ENCODE assay signal across 8 cellular contexts in genomic region chr21:33641339-33642026, GRCh38. TPM values are rescaled to one million over a fixed set of nuclear protein-coding genes. Genes with fewer than 3 reads are reported as not detected.
A peak's percentile ranks its signal among the peaks of the same experiment; 100 is the strongest.
DNase-seq lines count a peak whose midpoint lies in the region; ATAC-seq and TF ChIP-seq lines count a peak whose summit lies in the region.

CRYZL1 (minus strand) TSS chr21:33641741; CDS start chr21:33631551, 10,190 bp downstream.

- no peak for TF ChIP-seq RAD21 in SK-N-SH (IDR thresholded peaks at IDR 0.05; ENCODE audit: low read length)

- CTCF ChIA-PET in SK-N-SH (lab: Yijun Ruan, JAX): interaction anchor here (1.5 kb wide), 1 partner anchor 36 kb away, joined by 6 read pairs; no protein-coding TSS in a partner anchor

- ATAC-seq in HG02571 (IDR thresholded peaks at IDR 0.05; ENCODE audit: unreplicated experiment): peak; percentile 83

- POLR2A ChIA-PET in SK-N-SH (lab: Yijun Ruan, JAX): no interaction called here

- no peak for TF ChIP-seq CTCF in SK-N-SH (IDR thresholded peaks at IDR 0.05)

- peaks cover 13 to 15% of the 10 kb centered on the region in 2 experiments for H3K4me1 ChIP-seq in SK-N-SH (ENCODE audit: control insufficient read depth in 1 of 2, insufficient read depth in 2 of 2, low read depth in 1 of 2, low read length in 1 of 2)

- H3K79me2 ChIP-seq in SK-N-SH (ENCODE audit: insufficient read depth): peaks cover 85% of the 10 kb centered on the region

- no peaks in the 10 kb centered on the region for H3K27me3 ChIP-seq in SK-N-SH (ENCODE audit: insufficient read depth)

- WGBS in SK-N-SH (ENCODE audit: low lambda C conversion rate): 2% methylated on average over 16 of the region's 38 CpGs

- peak; percentile 99 for DNase-seq in GM04504 (ENCODE audit: low read depth)
- DNase-seq in NCI-H1048 (lab: John Stamatoyannopoulos, UW): peak; percentile 100
- DNase-seq in SK-N-SH: peak; percentile 91
- peak; percentile 100 for DNase-seq in activated naive CD4-positive, alpha-beta T cell treated with anti-CD3 and anti-CD28 coated beads, Interleukin-2, amount 50 U/mL, for 16 hours
- DNase-seq in germinal center (ENCODE audit: low spot score): peak; percentile 96
- DNase-seq in non-pigmented ciliary epithelial cell (ENCODE audit: low read depth): peak; percentile 98
- peak; percentile 100 for DNase-seq in superior temporal gyrus (ENCODE audit: extremely low spot score)

- no peaks in the 10 kb centered on the region for H3F3A ChIP-seq in SK-N-SH (replicated peaks; ENCODE audit: insufficient read depth)

- no peaks in the 10 kb centered on the region for H3K9me2 ChIP-seq in SK-N-SH

- H4K20me1 ChIP-seq in SK-N-SH (ENCODE audit: insufficient read depth): peaks cover 23% of the 10 kb centered on the region; the same call in 1 of the 2 replicates

- TF ChIP-seq EP300 in SK-N-SH (IDR thresholded peaks at IDR 0.05; ENCODE audit: borderline replicate concordance in 1 of 2, low read depth in 1 of 2, low read length in 1 of 2): no peak

- H3K27ac ChIP-seq in SK-N-SH (ENCODE audit: low read depth in 2 of 2, low read length in 1 of 2): peak within 1 kb of the TSS; percentile 87 to 98

- H2AFZ ChIP-seq in SK-N-SH (ENCODE audit: low read depth): peak within 1 kb of the TSS; percentile 77

- peaks cover 3 to 18% of the 10 kb centered on the region in 2 experiments for H3K36me3 ChIP-seq in SK-N-SH (replicated peaks in 1 of 2; ENCODE audit: control insufficient read depth in 1 of 2, insufficient read depth in 2 of 2, low read length in 1 of 2)

- H3K4me3 ChIP-seq in SK-N-SH (ENCODE audit: low read depth in 2 of 2, low read length in 1 of 2): peak within 1 kb of the TSS; percentile 73 to 92

- no peaks in the 10 kb centered on the region for H3K9me3 ChIP-seq in SK-N-SH

- H3K9ac ChIP-seq in SK-N-SH: peak within 1 kb of the TSS; percentile 70

- peak within 1 kb of the TSS; percentile 80 for H3K4me2 ChIP-seq in SK-N-SH

TF ChIP-seq in SK-N-SH, 30 proteins besides CTCF, POLR2A, EP300 and RAD21:
- TF ChIP-seq FOSL2 (IDR thresholded peaks at IDR 0.05; ENCODE audit: borderline replicate concordance, low read depth) (no peak), TAF1 (IDR thresholded peaks at IDR 0.05; ENCODE audit: borderline replicate concordance, low read depth, low read length) (peak; percentile 33; the same call in 1 of the 2 replicates), MEF2A (IDR thresholded peaks at IDR 0.05; ENCODE audit: borderline replicate concordance, low read depth) (no peak), SIN3A (IDR thresholded peaks at IDR 0.05; ENCODE audit: borderline replicate concordance, low read depth, low read length) (peak; percentile 56; the same call in 1 of the 2 replicates), POLR2AphosphoS5 (IDR thresholded peaks at IDR 0.05; ENCODE audit: low read depth, low read length) (peak; percentile 62; the same call in 1 of the 2 replicates), JUND (IDR thresholded peaks at IDR 0.05) (no peak), RFX5 (IDR thresholded peaks at IDR 0.05; ENCODE audit: low read length) (no peak), CHD2 (IDR thresholded peaks at IDR 0.05; ENCODE audit: low read length, partially characterized antibody) (peak; percentile 88), ELF1 (IDR thresholded peaks at IDR 0.05) (peak; percentile 80), MXI1 (IDR thresholded peaks at IDR 0.05; ENCODE audit: low read depth, low read length) (peak; percentile 61), YY1 (IDR thresholded peaks at IDR 0.05; ENCODE audit: low read depth) (0 out of 2 replicates have a peak, but pooled peaks have one; percentile 20), GATA2 (CRISPR knock-in tag; IDR thresholded peaks at IDR 0.05) (no peak; the same call in 1 of the 2 replicates), NFIC (IDR thresholded peaks at IDR 0.05; ENCODE audit: borderline replicate concordance) (no peak), TCF12 (IDR thresholded peaks at IDR 0.05) (no peak), GABPA (IDR thresholded peaks at IDR 0.05; ENCODE audit: low read depth) (peak; percentile 54), TEAD4 (IDR thresholded peaks at IDR 0.05; ENCODE audit: borderline replicate concordance, insufficient read depth) (no peak), ZBTB33 (IDR thresholded peaks at IDR 0.05; ENCODE audit: borderline replicate concordance, low read depth) (peak; percentile 67; the same call in 1 of the 2 replicates), NRF1 (IDR thresholded peaks at IDR 0.05; ENCODE audit: low read depth, low read length) (no peak)
- TF ChIP-seq, protein P1, sequence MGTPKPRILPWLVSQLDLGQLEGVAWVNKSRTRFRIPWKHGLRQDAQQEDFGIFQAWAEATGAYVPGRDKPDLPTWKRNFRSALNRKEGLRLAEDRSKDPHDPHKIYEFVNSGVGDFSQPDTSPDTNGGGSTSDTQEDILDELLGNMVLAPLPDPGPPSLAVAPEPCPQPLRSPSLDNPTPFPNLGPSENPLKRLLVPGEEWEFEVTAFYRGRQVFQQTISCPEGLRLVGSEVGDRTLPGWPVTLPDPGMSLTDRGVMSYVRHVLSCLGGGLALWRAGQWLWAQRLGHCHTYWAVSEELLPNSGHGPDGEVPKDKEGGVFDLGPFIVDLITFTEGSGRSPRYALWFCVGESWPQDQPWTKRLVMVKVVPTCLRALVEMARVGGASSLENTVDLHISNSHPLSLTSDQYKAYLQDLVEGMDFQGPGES (IDR thresholded peaks at IDR 0.05; ENCODE audit: low read depth, low read length): peak; percentile 71
- TF ChIP-seq, protein P2, sequence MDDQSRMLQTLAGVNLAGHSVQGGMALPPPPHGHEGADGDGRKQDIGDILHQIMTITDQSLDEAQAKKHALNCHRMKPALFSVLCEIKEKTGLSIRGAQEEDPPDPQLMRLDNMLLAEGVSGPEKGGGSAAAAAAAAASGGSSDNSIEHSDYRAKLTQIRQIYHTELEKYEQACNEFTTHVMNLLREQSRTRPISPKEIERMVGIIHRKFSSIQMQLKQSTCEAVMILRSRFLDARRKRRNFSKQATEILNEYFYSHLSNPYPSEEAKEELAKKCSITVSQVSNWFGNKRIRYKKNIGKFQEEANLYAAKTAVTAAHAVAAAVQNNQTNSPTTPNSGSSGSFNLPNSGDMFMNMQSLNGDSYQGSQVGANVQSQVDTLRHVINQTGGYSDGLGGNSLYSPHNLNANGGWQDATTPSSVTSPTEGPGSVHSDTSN (IDR thresholded peaks at IDR 0.05): peak; percentile 99
- TF ChIP-seq, protein P3, sequence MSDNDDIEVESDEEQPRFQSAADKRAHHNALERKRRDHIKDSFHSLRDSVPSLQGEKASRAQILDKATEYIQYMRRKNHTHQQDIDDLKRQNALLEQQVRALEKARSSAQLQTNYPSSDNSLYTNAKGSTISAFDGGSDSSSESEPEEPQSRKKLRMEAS (IDR thresholded peaks at IDR 0.05; ENCODE audit: low read depth): no peak

RNA-seq across cellular contexts. Expression of gene CRYZL1, which starts in this region (rescaled TPM):
- 26.3 and 45.9 TPM in 2 replicates for polyA plus RNA-seq in SK-N-SH (2012; rRNA removed)
- 32.3 and 37.1 TPM in 2 replicates for polyA plus RNA-seq in SK-N-SH (2012; cell fraction: cytosol; rRNA removed)
- 52.6 and 97.9 TPM in 2 replicates for polyA plus RNA-seq in SK-N-SH (2012; cell fraction: nucleus; rRNA removed)

Comparison
In these comparisons a context has a peak if more than half of its experiments do, and no peak if none do; other contexts are left out.
1. Peak in every context shown above with its lines: DNase-seq, ATAC-seq, H3K4me3 ChIP-seq and H3K27ac ChIP-seq.